In genomic region chr13:45702869-45703391, GRCh38 we compare ENCODE assay signal across 2 cellular contexts.
A peak's percentile ranks its signal among the peaks of the same experiment; 100 is the strongest.
TF ChIP-seq lines count a peak whose summit lies in the region.

No MANE protein-coding gene starts in this region.

TF ChIP-seq in HepG2, 621 proteins besides CTCF, POLR2A, EP300 and RAD21:
- TF ChIP-seq HES4 (CRISPR knock-in tag; IDR thresholded peaks at IDR 0.05; ENCODE audit: borderline replicate concordance), result no peak
- no peak for TF ChIP-seq RFX5 (IDR thresholded peaks at IDR 0.05; ENCODE audit: low read depth, low read length)
- no peak for TF ChIP-seq ELK4 (CRISPR knock-in tag; IDR thresholded peaks at IDR 0.05; ENCODE audit: borderline replicate concordance)
- no peak for TF ChIP-seq MAFF (IDR thresholded peaks at IDR 0.05; ENCODE audit: low read depth, low read length)
- no peak for TF ChIP-seq ZNF616 (CRISPR knock-in tag; IDR thresholded peaks at IDR 0.05; ENCODE audit: low read depth)
- TF ChIP-seq CEBPB (IDR thresholded peaks at IDR 0.05; ENCODE audit: borderline replicate concordance, low read depth, low read length), result peak; percentile 61
- TF ChIP-seq ATAD3A (CRISPR knock-in tag; IDR thresholded peaks at IDR 0.05), result no peak
- TF ChIP-seq CREB1 (IDR thresholded peaks at IDR 0.05), result no peak
- no peak for TF ChIP-seq CREB1 (CRISPR knock-in tag; IDR thresholded peaks at IDR 0.05)
- no peak for TF ChIP-seq SRSF1 (optimal IDR thresholded peaks at IDR 0.05; ENCODE audit: low read depth, low read length)

TF ChIP-seq in K562, 482 proteins besides CTCF, POLR2A, EP300 and RAD21:
- TF ChIP-seq ELK3 (CRISPR knock-in tag; IDR thresholded peaks at IDR 0.05) (no peak), FOXM1 (IDR thresholded peaks at IDR 0.05; ENCODE audit: low read depth) (no peak), FOXM1 (CRISPR knock-in tag; IDR thresholded peaks at IDR 0.05; ENCODE audit: low read depth) (no peak), CEBPG (CRISPR knock-in tag; IDR thresholded peaks at IDR 0.05) (no peak), CEBPG (tag; conservative IDR thresholded peaks at IDR 0.05 in 1 of 2, IDR thresholded peaks at IDR 0.05 in 1 of 2) (0 out of 4 replicates have a peak, but pooled peaks of 1 of the 2 experiments have one; percentile 15), EGR1 (conservative IDR thresholded peaks at IDR 0.05) (no peak), CEBPB (tag; IDR thresholded peaks at IDR 0.05) (peak; percentile 45), ZKSCAN8 (CRISPR knock-in tag; IDR thresholded peaks at IDR 0.05) (no peak)
